30 cellular contexts compared by ENCODE assay signal in genomic region chr15:75591655-75592364, GRCh38.
"Had no signal": no experiment of that assay in that cellular context is flagged by ENCODE, and none has a peak within 500 bp of the region (broad histone marks: within the 10 kb centered on the region; RNA-seq: fewer than 3 reads in every experiment).

No MANE protein-coding gene starts in this region.

- H3K4me1 Mint-ChIP-seq: nephron had no signal

- H3K27ac ChIP-seq: body of pancreas, hepatocyte, parathyroid adenoma, sigmoid colon, vagina, WERI-Rb-1 had no signal

- H3K4me3 Mint-ChIP-seq: activated CD8-positive, alpha-beta T cell treated with anti-CD3 and anti-CD28 coated beads, Interleukin-2, amount 10 ng/mL, durations not matched to agents 7 days and 5 days; activated naive CD8-positive, alpha-beta T cell treated with anti-CD3 and anti-CD28 coated beads, Interleukin-2, amount 50 U/mL, for 24 hours; activated T-helper 1 cell treated with anti-CD3 and anti-CD28 coated beads, Interleukin-12 subunit alpha, Interleukin-12 subunit beta, Interleukin-2, Interleukin-4 antibody, amounts not matched to agents 30 ng/mL and 10 ng/mL and 1 ng/mL, durations not matched to agents 14 hours and 24 hours and 36 hours; dendritic cell treated with granulocyte-macrophage colony-stimulating factor and Interleukin-4, amounts not matched to agents 40 ng/mL and 50 ng/mL, for 4 days; nephron; stimulated activated naive B cell treated with anti-CD40 and anti-IgM and Interleukin-4, amounts not matched to agents 10 μg/mL and 1 μg/mL and 100 μg/mL, for 72 hours; T-cell; T-helper 2 cell treated with Interferon-gamma antibody and Interleukin-4, amounts not matched to agents 5 μg/mL and 100 μg/mL, for 36 hours; type B pancreatic cell had no signal

- H3K9me3 Mint-ChIP-seq: activated naive CD8-positive, alpha-beta T cell treated with anti-CD3 and anti-CD28 coated beads, Interleukin-2, amount 50 U/mL, for 24 hours; activated T-helper 1 cell treated with anti-CD3 and anti-CD28 coated beads, Interleukin-12 subunit alpha, Interleukin-12 subunit beta, Interleukin-2, Interleukin-4 antibody, amounts not matched to agents 30 ng/mL and 10 ng/mL and 1 ng/mL, durations not matched to agents 14 hours and 24 hours and 36 hours; dendritic cell treated with granulocyte-macrophage colony-stimulating factor and Interleukin-4, amounts not matched to agents 40 ng/mL and 50 ng/mL, for 4 days; nephron; stimulated activated naive B cell treated with anti-CD40 and anti-IgM and Interleukin-4, amounts not matched to agents 10 μg/mL and 1 μg/mL and 100 μg/mL, for 72 hours; T-cell; T-helper 2 cell treated with Interferon-gamma antibody and Interleukin-4, amounts not matched to agents 5 μg/mL and 100 μg/mL, for 36 hours; type B pancreatic cell had no signal

- ATAC-seq: activated CD8-positive, alpha-beta T cell treated with anti-CD3 and anti-CD28 coated beads, Interleukin-2, amount 10 ng/mL, durations not matched to agents 7 days and 5 days; activated naive CD8-positive, alpha-beta T cell treated with anti-CD3 and anti-CD28 coated beads, Interleukin-2, amount 50 U/mL, for 24 hours; body of pancreas; esophagus mucosa; left cardiac atrium; stimulated activated naive B cell treated with anti-CD40 and anti-IgM and Interleukin-4, amounts not matched to agents 10 μg/mL and 1 μg/mL and 100 μg/mL, for 72 hours; T-cell had no signal

- H3K9me3 ChIP-seq: body of pancreas, sigmoid colon, vagina had no signal

- H3K4me1 ChIP-seq: body of pancreas, parathyroid adenoma, sigmoid colon, vagina had no signal

- H3K27me3 Mint-ChIP-seq: activated naive CD8-positive, alpha-beta T cell treated with anti-CD3 and anti-CD28 coated beads, Interleukin-2, amount 50 U/mL, for 24 hours; dendritic cell treated with granulocyte-macrophage colony-stimulating factor and Interleukin-4, amounts not matched to agents 40 ng/mL and 50 ng/mL, for 4 days; stimulated activated naive B cell treated with anti-CD40 and anti-IgM and Interleukin-4, amounts not matched to agents 10 μg/mL and 1 μg/mL and 100 μg/mL, for 72 hours; T-cell; type B pancreatic cell had no signal

- H3K9ac ChIP-seq: parathyroid adenoma had no signal

- DNase-seq: activated CD4-positive, alpha-beta T cell treated with anti-CD3 and anti-CD28 coated beads for 1 hour; activated CD4-positive, alpha-beta T cell treated with anti-CD3 and anti-CD28 coated beads, Interleukin-2, amount 50 U/mL, for 1 hour; activated CD8-positive, alpha-beta T cell treated with anti-CD3 and anti-CD28 coated beads, Interleukin-2, amount 10 ng/mL, durations not matched to agents 7 days and 5 days; activated gamma-delta T cell; activated naive CD4-positive, alpha-beta T cell treated with anti-CD3 and anti-CD28 coated beads, Interleukin-2, amount 50 U/mL, for 16 hours; activated naive CD8-positive, alpha-beta T cell treated with anti-CD3 and anti-CD28 coated beads, Interleukin-2, amount 50 U/mL, for 24 hours; anterior cingulate cortex; body of pancreas; caudate nucleus; effector CD4-positive, alpha-beta T cell; foreskin melanocyte; glutamatergic neuron; left cardiac atrium; nucleus accumbens; sigmoid colon; stimulated activated CD4-positive, alpha-beta T cell treated with anti-CD3 and anti-CD28 coated beads, Interleukin-2, amount 100 ng/mL, for 48 hours; stimulated activated CD8-positive, alpha-beta memory T cell treated with anti-CD3 and anti-CD28 coated beads, Interleukin-4, amount 100 ng/mL, for 48 hours; stimulated activated naive B cell treated with anti-CD40 and anti-IgM and Interleukin-4, amounts not matched to agents 10 μg/mL and 1 μg/mL and 100 μg/mL, for 72 hours; T-cell; WERI-Rb-1 had no signal

- H3K36me3 ChIP-seq: vagina had no signal

- H3K27me3 ChIP-seq: body of pancreas, hepatocyte, sigmoid colon, vagina had no signal

- H3K27ac Mint-ChIP-seq: activated CD8-positive, alpha-beta T cell treated with anti-CD3 and anti-CD28 coated beads, Interleukin-2, amount 10 ng/mL, durations not matched to agents 7 days and 5 days; activated naive CD8-positive, alpha-beta T cell treated with anti-CD3 and anti-CD28 coated beads, Interleukin-2, amount 50 U/mL, for 24 hours; activated T-helper 1 cell treated with anti-CD3 and anti-CD28 coated beads, Interleukin-12 subunit alpha, Interleukin-12 subunit beta, Interleukin-2, Interleukin-4 antibody, amounts not matched to agents 30 ng/mL and 10 ng/mL and 1 ng/mL, durations not matched to agents 14 hours and 24 hours and 36 hours; dendritic cell treated with granulocyte-macrophage colony-stimulating factor and Interleukin-4, amounts not matched to agents 40 ng/mL and 50 ng/mL, for 4 days; nephron; stimulated activated naive B cell treated with anti-CD40 and anti-IgM and Interleukin-4, amounts not matched to agents 10 μg/mL and 1 μg/mL and 100 μg/mL, for 72 hours; T-cell; T-helper 2 cell treated with Interferon-gamma antibody and Interleukin-4, amounts not matched to agents 5 μg/mL and 100 μg/mL, for 36 hours; type B pancreatic cell had no signal

- H3K4me3 ChIP-seq: body of pancreas, hepatocyte, lung, sigmoid colon, vagina had no signal
